25 cellular contexts compared by ENCODE assay signal in genomic region chr4:95066011-95066410, GRCh38.
DNase-seq lines count a peak whose midpoint lies in the region; ATAC-seq and TF ChIP-seq lines count a peak whose summit lies in the region.
"Had no signal": no experiment of that assay in that cellular context is flagged by ENCODE, and none has a peak within 500 bp of the region (broad histone marks: within the 10 kb centered on the region; RNA-seq: fewer than 3 reads in every experiment).

No MANE protein-coding gene starts in this region.

- TF ChIP-seq CTCF in mammary epithelial cell (conservative IDR thresholded peaks at IDR 0.05 in 1 of 2, IDR thresholded peaks at IDR 0.05 in 1 of 2; ENCODE audit: extremely low read depth in 1 of 2, insufficient read depth in 1 of 2, low read depth in 1 of 2, low read length in 2 of 2), result no peak
- TF ChIP-seq CTCF in fibroblast of villous mesenchyme (IDR thresholded peaks at IDR 0.05; ENCODE audit: insufficient read depth, low read depth, low read length), result no peak
- TF ChIP-seq CTCF in omental fat pad (IDR thresholded peaks at IDR 0.05), result no peak

- H3K36me3 ChIP-seq in mammary epithelial cell (ENCODE audit: insufficient read depth, low read length), result no peaks in the 10 kb centered on the region
- H3K36me3 ChIP-seq: BLaER1 treated with 17β-estradiol and CSF1 and Interleukin-3, amounts not matched to agents 10 nM and 100 nM had no signal

- dilution Hi-C loops in mammary epithelial cell (cut with HindIII; ENCODE audit: low sequenced_read_pairs), result no loop called here

- DNase-seq in NCI-H226 (peak; percentile 37), mammary epithelial cell (peak; percentile 68), fibroblast of villous mesenchyme (ENCODE audit: low read depth) (peak; percentile 21), omental fat pad (ENCODE audit: low spot score) (no peak), NCI-H1930 (lab: John Stamatoyannopoulos, UW) (no peak), dedifferentiated amniotic fluid mesenchymal stem cell (ENCODE audit: extremely low spot score) (no peak)
- DNase-seq in activated naive CD8-positive, alpha-beta T cell treated with anti-CD3 and anti-CD28 coated beads for 36 hours, result no peak
- DNase-seq: AML-193; CD4-positive, alpha-beta memory T cell; COR-L47; DMS53; GM23248; H7; Kasumi-1; NCI-H1105 treated with DMSO at 0.1 percent for 48 hours; NCI-H146; NCI-H2029; NCI-H446; NCI-H524 treated with DMSO at 0.1 percent for 48 hours; NCI-H774; PC-9; SHP77 treated with DMSO at 0.1 percent for 48 hours had no signal

- H3K4me1 Mint-ChIP-seq in activated naive CD8-positive, alpha-beta T cell treated with anti-CD3 and anti-CD28 coated beads for 36 hours, result peaks cover 6% of the 10 kb centered on the region

- BruUV-seq in mammary epithelial cell (replicated peaks; lab: Mats Ljungman, UMichigan), result no TSS peak

- intact Hi-C loops in mammary epithelial cell (cut with micrococcal nuclease), result no loop called here

- H3K9ac ChIP-seq in mammary epithelial cell (ENCODE audit: insufficient read depth, low read length), result no peak overlapping the region
- H3K9ac ChIP-seq: BLaER1 treated with 17β-estradiol and CSF1 and Interleukin-3, amounts not matched to agents 10 nM and 100 nM; GM23248 had no signal

- H3K27me3 Mint-ChIP-seq in activated naive CD8-positive, alpha-beta T cell treated with anti-CD3 and anti-CD28 coated beads for 36 hours, result no peaks in the 10 kb centered on the region
- H3K27me3 Mint-ChIP-seq: CD4-positive, alpha-beta memory T cell had no signal

- peaks cover 11% of the 10 kb centered on the region for H3K4me1 ChIP-seq in mammary epithelial cell (ENCODE audit: insufficient read depth, low read length)

- no peaks in the 10 kb centered on the region for H3K79me2 ChIP-seq in mammary epithelial cell (ENCODE audit: insufficient read depth, low read length)

- CTCF ChIA-PET in mammary epithelial cell (lab: Charles Lee; ENCODE audit: low non-redundant PET), result no interaction called here

- 0% methylated on average over 1 of the region's 1 CpG for WGBS in mammary epithelial cell (ENCODE audit: low coverage, missing lambda C conversion rate)

- peak; percentile 59 for ATAC-seq in omental fat pad (ENCODE audit: low FRiP score)
- ATAC-seq: A549, K562 had no signal

- H3K4me3 ChIP-seq in mammary epithelial cell (replicated peaks in 1 of 3; ENCODE audit: insufficient read depth in 1 of 3, low read depth in 2 of 3, low read length in 3 of 3) (no peak overlapping the region), fibroblast of villous mesenchyme (ENCODE audit: low read depth, low read length) (no peak overlapping the region)
- H3K4me3 ChIP-seq: A549; BLaER1 treated with 17β-estradiol and CSF1 and Interleukin-3, amounts not matched to agents 10 nM and 100 nM; GM23248; K562; PC-9 had no signal

- H3K27ac Mint-ChIP-seq in activated naive CD8-positive, alpha-beta T cell treated with anti-CD3 and anti-CD28 coated beads for 36 hours, result no peak overlapping the region
- H3K27ac Mint-ChIP-seq: CD4-positive, alpha-beta memory T cell had no signal

- H4K20me1 ChIP-seq in mammary epithelial cell (ENCODE audit: insufficient read depth, low read length), result no peaks in the 10 kb centered on the region
- H4K20me1 ChIP-seq: BLaER1 treated with 17β-estradiol and CSF1 and Interleukin-3, amounts not matched to agents 10 nM and 100 nM had no signal

- no peaks in the 10 kb centered on the region for H3K9me3 Mint-ChIP-seq in activated naive CD8-positive, alpha-beta T cell treated with anti-CD3 and anti-CD28 coated beads for 36 hours
- H3K9me3 Mint-ChIP-seq: CD4-positive, alpha-beta memory T cell had no signal

- H3K27me3 ChIP-seq in mammary epithelial cell (ENCODE audit: insufficient read depth, low read length), result no peaks in the 10 kb centered on the region
- H3K27me3 ChIP-seq: BLaER1 treated with 17β-estradiol and CSF1 and Interleukin-3, amounts not matched to agents 10 nM and 100 nM had no signal

- peak overlapping the region; percentile 73 for H3K4me2 ChIP-seq in mammary epithelial cell (ENCODE audit: insufficient read depth, low read depth, low read length)
- H3K4me2 ChIP-seq: A549; BLaER1 treated with 17β-estradiol and CSF1 and Interleukin-3, amounts not matched to agents 10 nM and 100 nM; PC-9 had no signal

- in situ Hi-C loops in mammary epithelial cell (cut with MboI; ENCODE audit: low sequenced_read_pairs in 2 of 2), result no loop called here

- no peaks in the 10 kb centered on the region for H3K9me3 ChIP-seq in mammary epithelial cell (replicated peaks; ENCODE audit: insufficient read depth, low read length)
- H3K9me3 ChIP-seq: A549 had no signal

- no peak overlapping the region for H3K4me3 Mint-ChIP-seq in activated naive CD8-positive, alpha-beta T cell treated with anti-CD3 and anti-CD28 coated beads for 36 hours
- H3K4me3 Mint-ChIP-seq: CD4-positive, alpha-beta memory T cell had no signal

- peak overlapping the region; percentile 35 for H3K27ac ChIP-seq in mammary epithelial cell (ENCODE audit: insufficient read depth, low read depth, low read length)
- H3K27ac ChIP-seq: A549; BLaER1 treated with 17β-estradiol and CSF1 and Interleukin-3, amounts not matched to agents 10 nM and 100 nM; GM23248; PC-9 had no signal

- H3K36me3 Mint-ChIP-seq in activated naive CD8-positive, alpha-beta T cell treated with anti-CD3 and anti-CD28 coated beads for 36 hours, result no peaks in the 10 kb centered on the region
- H3K36me3 Mint-ChIP-seq: CD4-positive, alpha-beta memory T cell had no signal

- H2AFZ ChIP-seq in mammary epithelial cell (ENCODE audit: low read depth, low read length), result peak overlapping the region; percentile 60
- H2AFZ ChIP-seq: GM23248, PC-9 had no signal

Comparison
In these comparisons a context has a peak if more than half of its experiments do, and no peak if none do; other contexts are left out.
1. DNase-seq: peak in NCI-H226 (single experiment), mammary epithelial cell (single experiment) and fibroblast of villous mesenchyme (single experiment); none in omental fat pad (single experiment), NCI-H1930 (0 of 2), activated naive CD8-positive, alpha-beta T cell treated with anti-CD3 and anti-CD28 coated beads for 36 hours (single experiment) and dedifferentiated amniotic fluid mesenchymal stem cell (single experiment).